In genomic region chr1:214506972-214507431, GRCh38 we compare ENCODE assay signal across 11 cellular contexts. TPM values are rescaled to one million over a fixed set of nuclear protein-coding genes. Genes with fewer than 3 reads are reported as not detected.
DNase-seq lines count a peak whose midpoint lies in the region; ATAC-seq, FAIRE-seq and TF ChIP-seq lines count a peak whose summit lies in the region.
"Had no signal": no experiment of that assay in that cellular context is flagged by ENCODE, and none has a peak within 500 bp of the region (broad histone marks: within the 10 kb centered on the region; RNA-seq: fewer than 3 reads in every experiment).

No MANE protein-coding gene starts in this region.

- no peak for TF ChIP-seq EP300 in GM12878 (IDR thresholded peaks at IDR 0.05; ENCODE audit: borderline replicate concordance in 1 of 2, control insufficient read depth in 1 of 2, low read depth in 2 of 2, low read length in 2 of 2)

- no peak overlapping the region for H3K27ac Mint-ChIP-seq in activated naive CD4-positive, alpha-beta T cell treated with anti-CD3 and anti-CD28 coated beads for 36 hours
- H3K27ac Mint-ChIP-seq in type B pancreatic cell = peak overlapping the region; percentile 80
- H3K27ac Mint-ChIP-seq in activated T-helper 1 cell treated with anti-CD3 and anti-CD28 coated beads, Interleukin-12 subunit alpha, Interleukin-12 subunit beta, Interleukin-2, Interleukin-4 antibody, amounts not matched to agents 30 ng/mL and 10 ng/mL and 1 ng/mL, durations not matched to agents 14 hours and 24 hours and 36 hours = no peak overlapping the region
- H3K27ac Mint-ChIP-seq: B cell, naive B cell had no signal

- POLR2A ChIA-PET in GM12878 (lab: Charles Lee) = no interaction called here

- SMC1A ChIA-PET in GM12878 (lab: Charles Lee; ENCODE audit: uncharacterized antibody, unreplicated experiment) = interaction anchor here (0.8 to 2.9 kb wide), 6 partner anchors 10 to 68 kb away, joined by 3 to 8 read pairs (median 4); no protein-coding TSS in a partner anchor

- in situ Hi-C loops in GM12878 (cut with MboI) = no loop called here

- WGBS in GM12878 (ENCODE audit: insufficient coverage, insufficient replicate concordance, low lambda C conversion rate, missing lambda C conversion rate) = 0% methylated on average over 2 of the region's 2 CpGs

- no TSS peak for BruUV-seq in GM12878 (replicated peaks; lab: Mats Ljungman, UMichigan)

- TF ChIP-seq POLR2A in GM12878 (IDR thresholded peaks at IDR 0.05; ENCODE audit: low read depth, low read length) = no peak

- H3K9ac ChIP-seq in GM12878 (ENCODE audit: control insufficient read depth, insufficient read depth, low read length) = no peak overlapping the region

- H3K36me3 ChIP-seq in GM12878 (ENCODE audit: control insufficient read depth in 2 of 2, insufficient read depth in 2 of 2, low read length in 1 of 2) = no peaks in the 10 kb centered on the region

- peak; percentile 6 for DNase-seq in activated naive CD4-positive, alpha-beta T cell treated with anti-CD3 and anti-CD28 coated beads for 36 hours
- no peak for DNase-seq in activated naive CD4-positive, alpha-beta T cell (lab: John Stamatoyannopoulos, UW)
- DNase-seq in GM12878 (ENCODE audit: low read depth, low spot score) (no peak), type B pancreatic cell (ENCODE audit: extremely low spot score, unreplicated experiment) (no peak), activated gamma-delta T cell (lab: John Stamatoyannopoulos, UW) (no peak), dorsolateral prefrontal cortex (no peak)
- no peak for DNase-seq in activated T-helper 1 cell treated with anti-CD3 and anti-CD28 coated beads, Interleukin-12 subunit alpha, Interleukin-12 subunit beta, Interleukin-2, Interleukin-4 antibody, amounts not matched to agents 30 ng/mL and 10 ng/mL and 1 ng/mL, durations not matched to agents 14 hours and 24 hours and 36 hours (ENCODE audit: low spot score)
- DNase-seq: activated CD8-positive, alpha-beta memory T cell treated with anti-CD3 and anti-CD28 coated beads for 24 hours; naive B cell had no signal

- H3K9me3 ChIP-seq in GM12878 (replicated peaks; ENCODE audit: control insufficient read depth, insufficient read depth, low read length) = no peaks in the 10 kb centered on the region

- no peak overlapping the region for H2AFZ ChIP-seq in GM12878 (ENCODE audit: control insufficient read depth, low read depth, low read length)

- intact Hi-C loops in activated naive CD4-positive, alpha-beta T cell treated with anti-CD3 and anti-CD28 coated beads for 36 hours (cut with micrococcal nuclease) = loop anchor here (2.0 kb wide), 1 partner anchor 68 kb away; no protein-coding TSS in a partner anchor
- intact Hi-C loops in GM12878 (cut with micrococcal nuclease; ENCODE audit: unreplicated experiment) (no loop called here), dorsolateral prefrontal cortex (cut with DNase I) (no loop called here)
- intact Hi-C loops in activated T-helper 1 cell treated with anti-CD3 and anti-CD28 coated beads, Interleukin-12 subunit alpha, Interleukin-12 subunit beta, Interleukin-2, Interleukin-4 antibody, amounts not matched to agents 30 ng/mL and 10 ng/mL and 1 ng/mL, durations not matched to agents 14 hours and 24 hours and 36 hours (cut with micrococcal nuclease) = no loop called here

- peaks cover 3% of the 10 kb centered on the region for H3K27me3 Mint-ChIP-seq in activated naive CD4-positive, alpha-beta T cell treated with anti-CD3 and anti-CD28 coated beads for 36 hours (ENCODE audit: low read depth)
- no peaks in the 10 kb centered on the region for H3K27me3 Mint-ChIP-seq in type B pancreatic cell
- H3K27me3 Mint-ChIP-seq in activated T-helper 1 cell treated with anti-CD3 and anti-CD28 coated beads, Interleukin-12 subunit alpha, Interleukin-12 subunit beta, Interleukin-2, Interleukin-4 antibody, amounts not matched to agents 30 ng/mL and 10 ng/mL and 1 ng/mL, durations not matched to agents 14 hours and 24 hours and 36 hours (ENCODE audit: insufficient read depth) = peaks cover 4% of the 10 kb centered on the region
- H3K27me3 Mint-ChIP-seq: B cell had no signal

- H3K27ac ChIP-seq in GM12878 (ENCODE audit: control insufficient read depth, insufficient read depth) (no peak overlapping the region), dorsolateral prefrontal cortex (no peak overlapping the region)

- H3K79me2 ChIP-seq in GM12878 (ENCODE audit: control insufficient read depth, insufficient read depth, low read length) = no peaks in the 10 kb centered on the region

- ATAC-seq in HG03175 (IDR thresholded peaks at IDR 0.05; ENCODE audit: unreplicated experiment) (peak; percentile 92), GM12878 (peak; percentile 82)

- TF ChIP-seq RAD21 in GM12878 (IDR thresholded peaks at IDR 0.05; ENCODE audit: insufficient read depth, low read depth, low read length) = no peak

- H3K4me3 Mint-ChIP-seq in activated naive CD4-positive, alpha-beta T cell treated with anti-CD3 and anti-CD28 coated beads for 36 hours = no peak overlapping the region
- peak overlapping the region; percentile 72 for H3K4me3 Mint-ChIP-seq in type B pancreatic cell
- no peak overlapping the region for H3K4me3 Mint-ChIP-seq in activated T-helper 1 cell treated with anti-CD3 and anti-CD28 coated beads, Interleukin-12 subunit alpha, Interleukin-12 subunit beta, Interleukin-2, Interleukin-4 antibody, amounts not matched to agents 30 ng/mL and 10 ng/mL and 1 ng/mL, durations not matched to agents 14 hours and 24 hours and 36 hours
- H3K4me3 Mint-ChIP-seq: B cell, naive B cell had no signal

- CTCF ChIA-PET in activated naive CD4-positive, alpha-beta T cell treated with anti-CD3 and anti-CD28 coated beads for 36 hours (lab: Charles Lee) = no interaction called here
- CTCF ChIA-PET in GM12878 (lab: Yijun Ruan, JAX) = no interaction called here

- H3K4me2 ChIP-seq in GM12878 (ENCODE audit: control insufficient read depth, insufficient read depth) = no peak overlapping the region

- H3K4me1 Mint-ChIP-seq in activated naive CD4-positive, alpha-beta T cell treated with anti-CD3 and anti-CD28 coated beads for 36 hours (ENCODE audit: low read depth) = peaks cover 8% of the 10 kb centered on the region
- H3K4me1 Mint-ChIP-seq in type B pancreatic cell (ENCODE audit: unreplicated experiment) = peaks cover 25% of the 10 kb centered on the region
- H3K4me1 Mint-ChIP-seq in activated T-helper 1 cell treated with anti-CD3 and anti-CD28 coated beads, Interleukin-12 subunit alpha, Interleukin-12 subunit beta, Interleukin-2, Interleukin-4 antibody, amounts not matched to agents 30 ng/mL and 10 ng/mL and 1 ng/mL, durations not matched to agents 14 hours and 24 hours and 36 hours (ENCODE audit: low read depth) = peaks cover 10% of the 10 kb centered on the region
- H3K4me1 Mint-ChIP-seq: B cell, naive B cell had no signal

- TF ChIP-seq CTCF in GM12878 (IDR thresholded peaks at IDR 0.05 in 2 of 3, conservative IDR thresholded peaks at IDR 0.05 in 1 of 3; ENCODE audit: control insufficient read depth in 2 of 3, extremely low read depth in 1 of 3, insufficient read depth in 1 of 3, low read depth in 3 of 3, low read length in 3 of 3) (no peak), type B pancreatic cell (conservative IDR thresholded peaks at IDR 0.05) (no peak), dorsolateral prefrontal cortex (IDR thresholded peaks at IDR 0.05 in 54 of 56, conservative IDR thresholded peaks at IDR 0.05 in 2 of 56; ENCODE audit: low read depth in 1 of 56, partially characterized antibody in 56 of 56) (no peak)

- RAD21 ChIA-PET in GM12878 (lab: Charles Lee; ENCODE audit: unreplicated experiment) = interaction anchor here (1.9 kb wide), 1 partner anchor 9 kb away, joined by 6 read pairs; no protein-coding TSS in a partner anchor

- no peaks in the 10 kb centered on the region; a peak in 1 of 4 replicates for H3K27me3 ChIP-seq in GM12878 (replicated peaks in 1 of 2; ENCODE audit: control insufficient read depth in 2 of 2, insufficient read depth in 2 of 2, low read length in 1 of 2)
- H3K27me3 ChIP-seq in dorsolateral prefrontal cortex = no peaks in the 10 kb centered on the region

- no peaks in the 10 kb centered on the region for H4K20me1 ChIP-seq in GM12878 (ENCODE audit: control insufficient read depth, insufficient read depth)

- no peaks in the 10 kb centered on the region for H3K9me3 Mint-ChIP-seq in activated naive CD4-positive, alpha-beta T cell treated with anti-CD3 and anti-CD28 coated beads for 36 hours
- H3K9me3 Mint-ChIP-seq in type B pancreatic cell = peaks cover 10% of the 10 kb centered on the region
- peaks cover 12% of the 10 kb centered on the region for H3K9me3 Mint-ChIP-seq in activated T-helper 1 cell treated with anti-CD3 and anti-CD28 coated beads, Interleukin-12 subunit alpha, Interleukin-12 subunit beta, Interleukin-2, Interleukin-4 antibody, amounts not matched to agents 30 ng/mL and 10 ng/mL and 1 ng/mL, durations not matched to agents 14 hours and 24 hours and 36 hours

- no peaks in the 10 kb centered on the region for H3K4me1 ChIP-seq in GM12878 (ENCODE audit: control insufficient read depth, insufficient read depth, low read length)

- no peaks in the 10 kb centered on the region for H3K36me3 Mint-ChIP-seq in activated naive CD4-positive, alpha-beta T cell treated with anti-CD3 and anti-CD28 coated beads for 36 hours (ENCODE audit: low read depth)
- peaks cover 20% of the 10 kb centered on the region for H3K36me3 Mint-ChIP-seq in type B pancreatic cell
- H3K36me3 Mint-ChIP-seq in activated T-helper 1 cell treated with anti-CD3 and anti-CD28 coated beads, Interleukin-12 subunit alpha, Interleukin-12 subunit beta, Interleukin-2, Interleukin-4 antibody, amounts not matched to agents 30 ng/mL and 10 ng/mL and 1 ng/mL, durations not matched to agents 14 hours and 24 hours and 36 hours (ENCODE audit: low read depth) = no peaks in the 10 kb centered on the region

- peak; percentile 7 for FAIRE-seq in GM12878 (lab: Jason Lieb, UNC)

- no peak overlapping the region for H3K4me3 ChIP-seq in GM12878
- no peak overlapping the region for H3K4me3 ChIP-seq in dorsolateral prefrontal cortex

RNA-seq across cellular contexts. Expression of gene PTPN14, which starts 44.4 kb away (rescaled TPM):
- 1 to 10 TPM; 2.7 to 2.8 TPM for total RNA-seq in activated naive CD4-positive, alpha-beta T cell treated with anti-CD3 and anti-CD28 coated beads for 36 hours
- total RNA-seq in GM12878 (2013; cell fraction: nucleolus; rRNA removed) = 0.42 and 0.73 TPM in 2 replicates
- 0.44 and 0.68 TPM in 2 replicates for total RNA-seq in GM12878 (2014; rRNA removed)
- total RNA-seq in GM12878 (2014; rRNA removed; fragmentation: Illumina TruSeq; extraction: Trizol) = 0.45 and 0.74 TPM in 2 replicates
- 2.0 and 2.2 TPM in 2 replicates for total RNA-seq in GM12878 (2021)
- 0.12 TPM for polyA plus RNA-seq in GM12878 (2011; ENCODE audit: low read depth)
- polyA plus RNA-seq in GM12878 (2011; rRNA removed) = 5.1 and 5.4 TPM in 2 replicates
- 4.6 and 5.0 TPM in 2 replicates for polyA plus RNA-seq in GM12878 (2011; cell fraction: cytosol; rRNA removed)
- 5.8 and 6.3 TPM in 2 replicates for polyA plus RNA-seq in GM12878 (2011; cell fraction: nucleus; rRNA removed)
- polyA plus RNA-seq in GM12878 (2012) = 0.11 and 0.20 TPM in 2 replicates
- 0.40 and 0.43 TPM in 2 replicates for polyA plus RNA-seq in GM12878 (2014; fragmentation: Illumina TruSeq; extraction: Trizol)
- under 1 TPM; 0.05 to 0.14 TPM for polyA plus RNA-seq in GM12878 (2014; fragmentation: Nextera tagmentation; extraction: Ambion mirVana)
- polyA plus RNA-seq in GM12878 (2014; rRNA removed) = 0.42 and 0.43 TPM in 2 replicates
- polyA plus RNA-seq in GM12878 (2016; fragmentation: Nextera tagmentation; extraction: Ambion mirVana) = under 1 TPM; 0.44 to 0.58 TPM
- polyA minus RNA-seq in GM12878 (2011; rRNA and poly(A)+ RNA removed) = 17.4 and 20.8 TPM in 2 replicates
- 7.2 and 7.6 TPM in 2 replicates for polyA minus RNA-seq in GM12878 (2011; cell fraction: cytosol; rRNA and poly(A)+ RNA removed)
- 8.6 and 14.7 TPM in 2 replicates for polyA minus RNA-seq in GM12878 (2011; cell fraction: nucleus; rRNA and poly(A)+ RNA removed)
- 29.2 and 32.3 TPM in 2 replicates for total RNA-seq in type B pancreatic cell (ENCODE audit: low replicate concordance)
- 20.6 and 23.1 TPM in 2 replicates for total RNA-seq in activated T-helper 1 cell treated with anti-CD3 and anti-CD28 coated beads, Interleukin-12 subunit alpha, Interleukin-12 subunit beta, Interleukin-2, Interleukin-4 antibody, amounts not matched to agents 30 ng/mL and 10 ng/mL and 1 ng/mL, durations not matched to agents 14 hours and 24 hours and 36 hours
- 10 to 100 TPM; 12.5 to 36.6 (median 22.1) TPM for total RNA-seq in dorsolateral prefrontal cortex
- total RNA-seq: B cell had no signal
